ENCODE assay signal across 1 cellular context in the genomic region with DNA sequence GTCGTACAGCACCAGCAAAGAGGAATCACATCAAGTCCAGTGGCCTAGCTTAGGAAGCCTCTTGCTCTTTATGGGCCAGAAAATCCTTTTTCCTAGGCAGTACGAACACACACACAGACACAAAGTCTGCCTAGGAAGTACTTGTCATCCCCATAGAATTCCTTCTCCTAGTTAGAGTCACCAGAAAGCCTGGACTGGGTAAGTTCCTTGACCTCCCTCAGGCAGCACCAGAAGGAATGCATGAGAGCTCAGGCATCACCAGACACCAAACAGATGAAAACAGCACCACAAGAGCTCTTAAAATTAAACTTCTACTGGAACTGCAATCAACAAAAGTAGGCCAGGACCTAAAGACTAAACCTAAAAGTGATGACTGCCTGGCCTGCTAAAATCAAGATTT.
TF ChIP-seq lines count a peak whose summit lies in the region.

No MANE protein-coding gene starts in this region.

TF ChIP-seq in WTC11, 78 proteins besides CTCF, POLR2A, EP300 and RAD21 (continued from another document):
- TF ChIP-seq, protein P1, sequence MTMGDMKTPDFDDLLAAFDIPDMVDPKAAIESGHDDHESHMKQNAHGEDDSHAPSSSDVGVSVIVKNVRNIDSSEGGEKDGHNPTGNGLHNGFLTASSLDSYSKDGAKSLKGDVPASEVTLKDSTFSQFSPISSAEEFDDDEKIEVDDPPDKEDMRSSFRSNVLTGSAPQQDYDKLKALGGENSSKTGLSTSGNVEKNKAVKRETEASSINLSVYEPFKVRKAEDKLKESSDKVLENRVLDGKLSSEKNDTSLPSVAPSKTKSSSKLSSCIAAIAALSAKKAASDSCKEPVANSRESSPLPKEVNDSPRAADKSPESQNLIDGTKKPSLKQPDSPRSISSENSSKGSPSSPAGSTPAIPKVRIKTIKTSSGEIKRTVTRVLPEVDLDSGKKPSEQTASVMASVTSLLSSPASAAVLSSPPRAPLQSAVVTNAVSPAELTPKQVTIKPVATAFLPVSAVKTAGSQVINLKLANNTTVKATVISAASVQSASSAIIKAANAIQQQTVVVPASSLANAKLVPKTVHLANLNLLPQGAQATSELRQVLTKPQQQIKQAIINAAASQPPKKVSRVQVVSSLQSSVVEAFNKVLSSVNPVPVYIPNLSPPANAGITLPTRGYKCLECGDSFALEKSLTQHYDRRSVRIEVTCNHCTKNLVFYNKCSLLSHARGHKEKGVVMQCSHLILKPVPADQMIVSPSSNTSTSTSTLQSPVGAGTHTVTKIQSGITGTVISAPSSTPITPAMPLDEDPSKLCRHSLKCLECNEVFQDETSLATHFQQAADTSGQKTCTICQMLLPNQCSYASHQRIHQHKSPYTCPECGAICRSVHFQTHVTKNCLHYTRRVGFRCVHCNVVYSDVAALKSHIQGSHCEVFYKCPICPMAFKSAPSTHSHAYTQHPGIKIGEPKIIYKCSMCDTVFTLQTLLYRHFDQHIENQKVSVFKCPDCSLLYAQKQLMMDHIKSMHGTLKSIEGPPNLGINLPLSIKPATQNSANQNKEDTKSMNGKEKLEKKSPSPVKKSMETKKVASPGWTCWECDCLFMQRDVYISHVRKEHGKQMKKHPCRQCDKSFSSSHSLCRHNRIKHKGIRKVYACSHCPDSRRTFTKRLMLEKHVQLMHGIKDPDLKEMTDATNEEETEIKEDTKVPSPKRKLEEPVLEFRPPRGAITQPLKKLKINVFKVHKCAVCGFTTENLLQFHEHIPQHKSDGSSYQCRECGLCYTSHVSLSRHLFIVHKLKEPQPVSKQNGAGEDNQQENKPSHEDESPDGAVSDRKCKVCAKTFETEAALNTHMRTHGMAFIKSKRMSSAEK (CRISPR knock-in tag; IDR thresholded peaks at IDR 0.05; ENCODE audit: borderline replicate concordance): no peak
- TF ChIP-seq CBFB (CRISPR knock-in tag; IDR thresholded peaks at IDR 0.05; ENCODE audit: low read depth): no peak
- TF ChIP-seq ZNF423 (CRISPR knock-in tag; IDR thresholded peaks at IDR 0.05): no peak
- TF ChIP-seq ZBTB21 (CRISPR knock-in tag; IDR thresholded peaks at IDR 0.05; ENCODE audit: borderline replicate concordance): no peak
- TF ChIP-seq ETV6 (CRISPR knock-in tag; IDR thresholded peaks at IDR 0.05): no peak
- TF ChIP-seq MYBL2 (CRISPR knock-in tag; IDR thresholded peaks at IDR 0.05): no peak
- TF ChIP-seq, protein P2, sequence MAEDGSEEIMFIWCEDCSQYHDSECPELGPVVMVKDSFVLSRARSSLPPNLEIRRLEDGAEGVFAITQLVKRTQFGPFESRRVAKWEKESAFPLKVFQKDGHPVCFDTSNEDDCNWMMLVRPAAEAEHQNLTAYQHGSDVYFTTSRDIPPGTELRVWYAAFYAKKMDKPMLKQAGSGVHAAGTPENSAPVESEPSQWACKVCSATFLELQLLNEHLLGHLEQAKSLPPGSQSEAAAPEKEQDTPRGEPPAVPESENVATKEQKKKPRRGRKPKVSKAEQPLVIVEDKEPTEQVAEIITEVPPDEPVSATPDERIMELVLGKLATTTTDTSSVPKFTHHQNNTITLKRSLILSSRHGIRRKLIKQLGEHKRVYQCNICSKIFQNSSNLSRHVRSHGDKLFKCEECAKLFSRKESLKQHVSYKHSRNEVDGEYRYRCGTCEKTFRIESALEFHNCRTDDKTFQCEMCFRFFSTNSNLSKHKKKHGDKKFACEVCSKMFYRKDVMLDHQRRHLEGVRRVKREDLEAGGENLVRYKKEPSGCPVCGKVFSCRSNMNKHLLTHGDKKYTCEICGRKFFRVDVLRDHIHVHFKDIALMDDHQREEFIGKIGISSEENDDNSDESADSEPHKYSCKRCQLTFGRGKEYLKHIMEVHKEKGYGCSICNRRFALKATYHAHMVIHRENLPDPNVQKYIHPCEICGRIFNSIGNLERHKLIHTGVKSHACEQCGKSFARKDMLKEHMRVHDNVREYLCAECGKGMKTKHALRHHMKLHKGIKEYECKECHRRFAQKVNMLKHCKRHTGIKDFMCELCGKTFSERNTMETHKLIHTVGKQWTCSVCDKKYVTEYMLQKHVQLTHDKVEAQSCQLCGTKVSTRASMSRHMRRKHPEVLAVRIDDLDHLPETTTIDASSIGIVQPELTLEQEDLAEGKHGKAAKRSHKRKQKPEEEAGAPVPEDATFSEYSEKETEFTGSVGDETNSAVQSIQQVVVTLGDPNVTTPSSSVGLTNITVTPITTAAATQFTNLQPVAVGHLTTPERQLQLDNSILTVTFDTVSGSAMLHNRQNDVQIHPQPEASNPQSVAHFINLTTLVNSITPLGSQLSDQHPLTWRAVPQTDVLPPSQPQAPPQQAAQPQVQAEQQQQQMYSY (CRISPR knock-in tag; IDR thresholded peaks at IDR 0.05): no peak
- no peak for TF ChIP-seq NR2C2 (CRISPR knock-in tag; IDR thresholded peaks at IDR 0.05)
- TF ChIP-seq NFATC4 (CRISPR knock-in tag; IDR thresholded peaks at IDR 0.05): no peak
